ENCODE assay signal across 1 cellular context in the genomic region with DNA sequence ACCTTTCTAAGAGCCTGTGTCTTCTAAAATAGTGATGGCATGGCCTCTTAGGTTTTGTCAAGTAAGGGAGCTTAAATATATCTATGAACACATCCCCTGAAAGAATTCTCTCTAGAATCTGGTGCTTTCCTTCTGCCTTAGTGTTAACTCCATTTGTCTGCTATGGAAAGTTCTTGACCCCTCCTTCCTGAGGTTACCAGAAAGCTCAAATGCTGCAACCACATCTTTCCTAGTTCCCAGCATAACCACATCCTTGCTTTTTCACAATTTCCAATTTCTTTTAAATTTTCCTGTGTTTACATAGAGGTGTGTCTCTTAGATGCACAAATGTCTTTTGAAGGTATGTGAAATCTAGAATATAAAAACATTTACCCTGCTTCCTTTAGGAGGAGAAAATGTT.
TF ChIP-seq lines count a peak whose summit lies in the region.

No MANE protein-coding gene starts in this region.

TF ChIP-seq in H1, 55 proteins besides CTCF, POLR2A, EP300 and RAD21:
- no peak for TF ChIP-seq KDM4A (IDR thresholded peaks at IDR 0.05; ENCODE audit: low read depth, low read length, severe bottlenecking)
- TF ChIP-seq, protein P1, sequence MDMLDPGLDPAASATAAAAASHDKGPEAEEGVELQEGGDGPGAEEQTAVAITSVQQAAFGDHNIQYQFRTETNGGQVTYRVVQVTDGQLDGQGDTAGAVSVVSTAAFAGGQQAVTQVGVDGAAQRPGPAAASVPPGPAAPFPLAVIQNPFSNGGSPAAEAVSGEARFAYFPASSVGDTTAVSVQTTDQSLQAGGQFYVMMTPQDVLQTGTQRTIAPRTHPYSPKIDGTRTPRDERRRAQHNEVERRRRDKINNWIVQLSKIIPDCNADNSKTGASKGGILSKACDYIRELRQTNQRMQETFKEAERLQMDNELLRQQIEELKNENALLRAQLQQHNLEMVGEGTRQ (IDR thresholded peaks at IDR 0.05; ENCODE audit: low read length) = no peak
- TF ChIP-seq RBBP5 (IDR thresholded peaks at IDR 0.05; ENCODE audit: borderline replicate concordance, low read depth, low read length) = no peak
- no peak for TF ChIP-seq SIN3A (conservative IDR thresholded peaks at IDR 0.05 in 1 of 2, IDR thresholded peaks at IDR 0.05 in 1 of 2; ENCODE audit: low read depth in 1 of 2, low read length in 2 of 2)
- no peak for TF ChIP-seq CTBP2 (IDR thresholded peaks at IDR 0.05; ENCODE audit: borderline replicate concordance, insufficient read depth, insufficient read length, low read length)
- TF ChIP-seq NRF1 (IDR thresholded peaks at IDR 0.05; ENCODE audit: low read depth, low read length) = no peak
- no peak for TF ChIP-seq CBX8 (IDR thresholded peaks at IDR 0.05; ENCODE audit: borderline replicate concordance, low read depth, low read length)
- no peak for TF ChIP-seq HDAC2 (IDR thresholded peaks at IDR 0.05; ENCODE audit: borderline replicate concordance in 1 of 2, low read depth in 2 of 2, low read length in 2 of 2)
